ENCODE assay signal across 22 cellular contexts in the genomic region with DNA sequence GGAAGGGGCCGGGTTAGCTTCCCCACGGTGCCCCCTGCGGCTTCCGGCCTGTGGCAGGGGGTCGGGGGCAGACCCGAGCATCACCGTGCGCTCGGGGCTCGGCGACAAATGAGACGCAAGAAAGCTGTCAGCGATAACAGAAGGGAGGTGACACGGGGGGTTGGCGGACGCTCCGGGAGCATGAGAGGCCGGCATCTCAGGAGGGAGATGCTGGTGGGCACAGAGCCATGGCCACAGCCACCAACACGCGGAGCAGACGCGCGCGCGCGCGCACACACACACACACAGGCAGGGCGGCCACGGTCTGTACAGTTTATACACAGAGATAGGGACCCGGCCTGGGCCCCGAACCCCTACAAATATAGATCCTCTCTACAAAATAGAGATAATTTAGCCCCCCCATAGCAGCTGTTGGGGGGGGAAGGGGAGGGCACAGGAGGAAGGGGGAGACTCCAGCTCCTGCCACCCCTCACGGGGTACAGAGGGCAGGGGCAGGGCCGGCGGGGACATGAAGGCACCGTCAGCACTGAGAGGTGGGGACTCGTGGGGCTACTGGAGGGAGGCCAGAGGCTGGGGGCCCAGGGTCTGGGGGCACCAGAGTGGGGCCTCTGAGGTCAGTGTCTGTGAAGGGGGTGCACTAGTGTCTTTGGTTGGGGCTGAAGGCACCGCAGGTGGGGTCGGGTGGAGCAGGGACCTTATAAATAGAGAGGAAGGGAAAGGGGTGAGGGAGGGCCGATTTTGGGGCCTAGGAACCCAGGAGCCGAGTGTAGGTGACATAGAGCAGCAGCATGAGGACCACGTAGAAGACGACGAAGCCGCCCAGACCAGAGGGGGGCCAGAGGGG. TPM values are rescaled to one million over a fixed set of nuclear protein-coding genes. Genes with fewer than 3 reads are reported as not detected.
"Had no signal": no experiment of that assay in that cellular context is flagged by ENCODE, and none has a peak within 500 bp of the region (broad histone marks: within the 10 kb centered on the region; RNA-seq: fewer than 3 reads in every experiment).

No MANE protein-coding gene starts in this region.

- H3K4me3 Mint-ChIP-seq: activated T-cell treated with anti-CD3 and anti-CD28 coated beads, Interleukin-2, amount 50 U/mL, for 72 hours; nephron; stimulated activated effector memory CD8-positive, alpha-beta T cell treated with anti-CD3 and anti-CD28 coated beads, Interleukin-12 subunit alpha, Interleukin-12 subunit beta, amount 100 ng/mL, for 72 hours; T-helper 1 cell treated with Interleukin-12 subunit alpha and Interleukin-12 subunit beta and Interleukin-4 antibody, amounts not matched to agents 30 μg/mL and 1 μg/mL, for 36 hours had no signal

- H3K36me3 Mint-ChIP-seq: activated naive CD4-positive, alpha-beta T cell treated with anti-CD3 and anti-CD28 coated beads, Interleukin-2, amount 50 U/mL, for 72 hours had no signal

- H3K9me3 Mint-ChIP-seq: activated naive CD4-positive, alpha-beta T cell treated with anti-CD3 and anti-CD28 coated beads, Interleukin-2, amount 50 U/mL, for 72 hours; activated T-cell treated with anti-CD3 and anti-CD28 coated beads, Interleukin-2, amount 50 U/mL, for 72 hours; nephron; stimulated activated effector memory CD8-positive, alpha-beta T cell treated with anti-CD3 and anti-CD28 coated beads, Interleukin-12 subunit alpha, Interleukin-12 subunit beta, amount 100 ng/mL, for 72 hours; T-helper 1 cell treated with Interleukin-12 subunit alpha and Interleukin-12 subunit beta and Interleukin-4 antibody, amounts not matched to agents 30 μg/mL and 1 μg/mL, for 36 hours had no signal

- H3K4me2 ChIP-seq: hepatocyte had no signal

- DNase-seq: activated CD4-positive, alpha-beta T cell treated with anti-CD3 and anti-CD28 coated beads, Interleukin-2, amount 50 U/mL, for 1 hour; activated CD8-positive, alpha-beta memory T cell treated with anti-CD3 and anti-CD28 coated beads, Interleukin-2, amount 50 U/mL, for 4 hours; activated effector memory CD4-positive, alpha-beta T cell treated with anti-CD3 and anti-CD28 coated beads, Interleukin-2, amount 50 U/mL, for 16 hours; activated T-cell treated with anti-CD3 and anti-CD28 coated beads, Interleukin-2, amount 50 U/mL, for 72 hours; cerebellar nuclear complex; cortex of kidney; effector CD4-positive, alpha-beta T cell; esophagus squamous epithelium; left cardiac atrium; lower lobe of right lung; thyroid gland had no signal

- H3K27ac ChIP-seq: breast epithelium, esophagus squamous epithelium, hepatocyte, lower lobe of right lung, prostate gland, skin epidermis, thyroid gland had no signal

- H3K4me3 ChIP-seq: adrenal gland, breast epithelium, esophagus squamous epithelium, hepatocyte, lower lobe of right lung, prostate gland, skin epidermis, thyroid gland had no signal

- ATAC-seq: activated CD4-positive, CD25-positive, alpha-beta regulatory T cell treated with anti-CD3 and anti-CD28 coated beads, Interleukin-2, amount 50 U/mL, for 24 hours; activated T-cell treated with anti-CD3 and anti-CD28 coated beads, Interleukin-2, amount 50 U/mL, for 72 hours; left cardiac atrium; lower lobe of right lung; stimulated activated effector memory CD8-positive, alpha-beta T cell treated with anti-CD3 and anti-CD28 coated beads, Interleukin-12 subunit alpha, Interleukin-12 subunit beta, amount 100 ng/mL, for 72 hours had no signal

- H3K9me3 ChIP-seq: adrenal gland, breast epithelium, esophagus squamous epithelium, lower lobe of right lung, prostate gland, thyroid gland had no signal

- H3K27me3 ChIP-seq: adrenal gland, breast epithelium, hepatocyte, thyroid gland had no signal

- H2AFZ ChIP-seq: hepatocyte had no signal

- H3K79me2 ChIP-seq: hepatocyte had no signal

- H3K27ac Mint-ChIP-seq: activated T-cell treated with anti-CD3 and anti-CD28 coated beads, Interleukin-2, amount 50 U/mL, for 72 hours; nephron; T-helper 1 cell treated with Interleukin-12 subunit alpha and Interleukin-12 subunit beta and Interleukin-4 antibody, amounts not matched to agents 30 μg/mL and 1 μg/mL, for 36 hours had no signal

RNA-seq across cellular contexts. Expression of gene SAP25, which starts 0.9 kb away (rescaled TPM):
- total RNA-seq: hepatocyte, urinary bladder had no signal
